Comparison of ENCODE assay signal across 12 cellular contexts in the genomic region with DNA sequence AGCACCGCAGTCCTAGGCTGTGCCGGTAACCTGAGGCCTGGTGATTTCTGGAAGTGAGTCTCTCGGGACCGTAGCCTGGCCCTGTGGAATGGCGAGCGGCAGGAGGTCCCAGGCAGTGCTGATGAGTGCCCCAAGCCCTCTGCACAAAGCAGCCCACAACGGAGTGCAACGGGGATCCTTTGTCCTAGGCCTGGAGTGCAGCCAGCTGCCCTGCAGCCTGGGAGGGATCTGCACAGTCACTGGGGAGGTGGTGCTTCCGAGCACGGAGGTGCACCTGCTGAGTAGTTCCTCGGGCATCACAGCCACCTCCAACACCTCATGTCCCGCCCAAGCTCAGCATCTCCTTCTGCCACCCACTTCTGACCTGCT.
DNase-seq lines count a peak whose midpoint lies in the region.
"Had no signal": no experiment of that assay in that cellular context is flagged by ENCODE, and none has a peak within 500 bp of the region (broad histone marks: within the 10 kb centered on the region; RNA-seq: fewer than 3 reads in every experiment).

No MANE protein-coding gene starts in this region.

- in situ Hi-C loops in ACHN (cut with HindIII; ENCODE audit: low pct_ligation_motif_present, low pct_unique_long_range_greater_than_20kb, low sequenced_read_pairs), result no loop called here

- peak; percentile 44 to 62 for DNase-seq in NCI-H2081 (lab: John Stamatoyannopoulos, UW)
- DNase-seq in NCI-H2081 treated with DMSO at 0.1 percent for 48 hours (lab: John Stamatoyannopoulos, UW), result no peak
- DNase-seq in NCI-H128 (lab: John Stamatoyannopoulos, UW; ENCODE audit: unreplicated experiment), result peak; percentile 19
- DNase-seq in activated CD8-positive, alpha-beta memory T cell treated with anti-CD3 and anti-CD28 coated beads, Interleukin-2, amount 50 U/mL, for 48 hours, result peak; percentile 37
- peak; percentile 65 for DNase-seq in posterior vena cava (ENCODE audit: low spot score)
- no peak for DNase-seq in activated T-cell treated with anti-CD3 and anti-CD28 coated beads, Interleukin-2, amount 50 U/mL, for 48 hours
- DNase-seq in NCI-H1694 treated with DMSO at 0.1 percent for 48 hours (lab: John Stamatoyannopoulos, UW), result no peak
- no peak for DNase-seq in ACHN
- DNase-seq: HCEC 1CT, mucosa of descending colon, occipital lobe, T-cell had no signal

- intact Hi-C loops in posterior vena cava (cut with DNase I), result no loop called here

Comparison
In these comparisons a context has a peak if more than half of its experiments do, and no peak if none do; other contexts are left out.
1. DNase-seq: peak in NCI-H2081 (2 of 2), NCI-H128 (single experiment), activated CD8-positive, alpha-beta memory T cell treated with anti-CD3 and anti-CD28 coated beads, Interleukin-2, amount 50 U/mL, for 48 hours (single experiment) and posterior vena cava (single experiment); none in NCI-H2081 treated with DMSO at 0.1 percent for 48 hours (single experiment), activated T-cell treated with anti-CD3 and anti-CD28 coated beads, Interleukin-2, amount 50 U/mL, for 48 hours (0 of 2), NCI-H1694 treated with DMSO at 0.1 percent for 48 hours (single experiment) and ACHN (single experiment).